ENCODE assay signal across 1 cellular context in genomic region chr14:23360496-23360895, GRCh38.
TF ChIP-seq lines count a peak whose summit lies in the region.

No MANE protein-coding gene starts in this region.

TF ChIP-seq in GM12878, 131 proteins besides CTCF, POLR2A, EP300 and RAD21:
- TF ChIP-seq TCF3 (IDR thresholded peaks at IDR 0.05; ENCODE audit: borderline replicate concordance, insufficient read depth, low read depth, low read length) (no peak), CUX1 (IDR thresholded peaks at IDR 0.05; ENCODE audit: insufficient replicate concordance, low read depth, low read length) (no peak), MEF2B (IDR thresholded peaks at IDR 0.05; ENCODE audit: partially characterized antibody, poor library complexity, severe bottlenecking) (no peak), RBBP5 (conservative IDR thresholded peaks at IDR 0.05) (no peak), DPF2 (IDR thresholded peaks at IDR 0.05) (no peak), SMAD1 (IDR thresholded peaks at IDR 0.05; ENCODE audit: low read depth, partially characterized antibody) (no peak), USF2 (IDR thresholded peaks at IDR 0.05; ENCODE audit: borderline replicate concordance, low read depth, low read length) (no peak), ZBED1 (IDR thresholded peaks at IDR 0.05; ENCODE audit: borderline replicate concordance) (no peak)
